ENCODE assay signal across 10 cellular contexts in genomic region chr15:74789171-74789627, GRCh38. TPM values are rescaled to one million over a fixed set of nuclear protein-coding genes. Genes with fewer than 3 reads are reported as not detected.
A peak's percentile ranks its signal among the peaks of the same experiment; 100 is the strongest.
DNase-seq lines count a peak whose midpoint lies in the region; ATAC-seq, FAIRE-seq and TF ChIP-seq lines count a peak whose summit lies in the region.
"Had no signal": no experiment of that assay in that cellular context is flagged by ENCODE, and none has a peak within 500 bp of the region (broad histone marks: within the 10 kb centered on the region; RNA-seq: fewer than 3 reads in every experiment).

No MANE protein-coding gene starts in this region.

- peaks cover 47 to 62% of the 10 kb centered on the region in 2 donors for H3K4me1 ChIP-seq in kidney (ENCODE audit: control insufficient read depth in 1 of 2, insufficient read depth in 1 of 2, low read depth in 1 of 2, low read length in 2 of 2)
- peaks cover 4 to 77% (median 61%) of the 10 kb centered on the region in 4 donors for H3K4me1 ChIP-seq in tibial artery

- H3K27ac ChIP-seq in kidney (ENCODE audit: low read depth in 2 of 2, low read length in 2 of 2) (peak overlapping the region; percentile 10 to 69), tibial artery (peak overlapping the region; percentile 45 to 61)

- POLR2A ChIA-PET in WTC11 (lab: Charles Lee), result no interaction called here

- FAIRE-seq in kidney (lab: Jason Lieb, UNC), result no peak

- H3K27me3 Mint-ChIP-seq in activated naive CD4-positive, alpha-beta T cell treated with anti-CD3 and anti-CD28 coated beads, Interleukin-2, amount 50 U/mL, for 24 hours, result no peaks in the 10 kb centered on the region
- H3K27me3 Mint-ChIP-seq in WTC11 (ENCODE audit: low read depth), result no peaks in the 10 kb centered on the region; the same call in 1 of the 2 replicates

- no peak for ATAC-seq in WTC11
- no peak for ATAC-seq in GM18909 (IDR thresholded peaks at IDR 0.05; ENCODE audit: poor library complexity, unreplicated experiment)

- H3K9me3 ChIP-seq in kidney (ENCODE audit: control insufficient read depth in 1 of 2, low read length in 2 of 2) (no peaks in the 10 kb centered on the region), tibial artery (no peaks in the 10 kb centered on the region)

- intact Hi-C loops in kidney (cut with DNase I), result no loop called here
- intact Hi-C loops in tibial artery (cut with DNase I; ENCODE audit: low total_unique reads), result loop anchor here (10.0 kb wide), 1 partner anchor 416 kb away; the partner anchor contains the start of gene C15orf39

- no peaks in the 10 kb centered on the region for H3K9me3 Mint-ChIP-seq in activated naive CD4-positive, alpha-beta T cell treated with anti-CD3 and anti-CD28 coated beads, Interleukin-2, amount 50 U/mL, for 24 hours
- H3K9me3 Mint-ChIP-seq in WTC11, result no peaks in the 10 kb centered on the region

- H3K4me3 ChIP-seq in kidney (ENCODE audit: low read length in 2 of 2) (no peak overlapping the region), tibial artery (no peak overlapping the region)

- H3K27ac Mint-ChIP-seq in activated naive CD4-positive, alpha-beta T cell treated with anti-CD3 and anti-CD28 coated beads, Interleukin-2, amount 50 U/mL, for 24 hours, result peak overlapping the region; percentile 90
- no peak overlapping the region for H3K27ac Mint-ChIP-seq in WTC11

- H3K9ac ChIP-seq in kidney (ENCODE audit: low read length in 2 of 2), result no peak overlapping the region

- CTCF ChIA-PET in WTC11 (lab: Charles Lee), result interaction anchor here (1.8 to 14.8 kb wide), 3 partner anchors 10 to 158 kb away, joined by 10 to 360 read pairs (median 44); no protein-coding TSS in a partner anchor

- no peaks in the 10 kb centered on the region for H3K36me3 ChIP-seq in kidney (ENCODE audit: control insufficient read depth in 1 of 2, insufficient read depth in 2 of 2, low read length in 2 of 2)
- H3K36me3 ChIP-seq in tibial artery, result no peaks in the 10 kb centered on the region

- peaks cover 24% of the 10 kb centered on the region for H3K36me3 Mint-ChIP-seq in activated naive CD4-positive, alpha-beta T cell treated with anti-CD3 and anti-CD28 coated beads, Interleukin-2, amount 50 U/mL, for 24 hours
- no peaks in the 10 kb centered on the region for H3K36me3 Mint-ChIP-seq in WTC11

- no peak for TF ChIP-seq CTCF in WTC11 (IDR thresholded peaks at IDR 0.05)
- no peak for TF ChIP-seq CTCF in kidney (IDR thresholded peaks at IDR 0.05; ENCODE audit: borderline replicate concordance, extremely low read depth, insufficient read depth)
- no peak for TF ChIP-seq CTCF in tibial artery (IDR thresholded peaks at IDR 0.05)

- peak overlapping the region; percentile 91 for H3K4me3 Mint-ChIP-seq in activated naive CD4-positive, alpha-beta T cell treated with anti-CD3 and anti-CD28 coated beads, Interleukin-2, amount 50 U/mL, for 24 hours
- H3K4me3 Mint-ChIP-seq in WTC11, result peak overlapping the region; percentile 10; the same call in 1 of the 2 replicates

- peaks cover 84% of the 10 kb centered on the region for H3K4me1 Mint-ChIP-seq in activated naive CD4-positive, alpha-beta T cell treated with anti-CD3 and anti-CD28 coated beads, Interleukin-2, amount 50 U/mL, for 24 hours
- peaks cover 44% of the 10 kb centered on the region for H3K4me1 Mint-ChIP-seq in WTC11

- no peaks in the 10 kb centered on the region for H3K27me3 ChIP-seq in tibial artery

- DNase-seq in activated naive CD4-positive, alpha-beta T cell (lab: John Stamatoyannopoulos, UW), result no peak
- DNase-seq in WTC11 (ENCODE audit: low spot score) (no peak), kidney (no peak), tibial artery (no peak), ureter (ENCODE audit: low spot score) (no peak)
- no peak for DNase-seq in stimulated activated CD4-positive, alpha-beta T cell treated with anti-CD3 and anti-CD28 coated beads, Interleukin-2, amount 100 ng/mL, for 24 hours
- DNase-seq: SHP77 had no signal

TF ChIP-seq in WTC11, 78 proteins besides CTCF, POLR2A, EP300 and RAD21:
- no peak for TF ChIP-seq ESRRA (CRISPR knock-in tag; IDR thresholded peaks at IDR 0.05; ENCODE audit: borderline replicate concordance)
TF ChIP-seq in WTC11: peak in this region for 0.

RNA-seq across cellular contexts. Expression of gene CSK, which starts 7.3 kb away (rescaled TPM):
- 55.1 to 55.9 TPM (median 55.3 TPM) in 3 replicates for total RNA-seq in WTC11 (2021)
- 58.8 TPM for total RNA-seq in kidney
- polyA plus RNA-seq in kidney (ENCODE audit: insufficient read depth, low read depth, low replicate concordance), result 18.9 TPM
- 61.6 TPM for total RNA-seq in ureter

RNA-seq across cellular contexts. Expression of gene LMAN1L, which starts 23.4 kb away (rescaled TPM):
- total RNA-seq in WTC11 (2021), result not detected in 3 replicates
- total RNA-seq in kidney, result not detected
- not detected for polyA plus RNA-seq in kidney (ENCODE audit: insufficient read depth, low read depth, low replicate concordance)
- not detected for total RNA-seq in ureter
- total RNA-seq: pulmonary artery endothelial cell had no signal

RNA-seq across cellular contexts. Expression of gene CPLX3, which starts 37.2 kb away (rescaled TPM):
- total RNA-seq in WTC11 (2021), result 0.09 to 0.21 TPM (median 0.09 TPM) in 3 replicates
- total RNA-seq in kidney, result not detected
- not detected for polyA plus RNA-seq in kidney (ENCODE audit: insufficient read depth, low read depth, low replicate concordance)
- not detected for total RNA-seq in ureter
- total RNA-seq: pulmonary artery endothelial cell had no signal

RNA-seq across cellular contexts. Expression of gene CYP1A2, which starts 40.6 kb away (rescaled TPM):
- 0.07 TPM in 1 of 3 replicates, not detected in the others for total RNA-seq in WTC11 (2021)
- total RNA-seq in kidney, result not detected
- polyA plus RNA-seq in kidney (ENCODE audit: insufficient read depth, low read depth, low replicate concordance), result not detected
- total RNA-seq in ureter, result not detected
- total RNA-seq: pulmonary artery endothelial cell had no signal

RNA-seq across cellular contexts. Expression of gene ULK3, which starts 53.8 kb away (rescaled TPM):
- 34.4 to 38.9 TPM (median 37.4 TPM) in 3 replicates for total RNA-seq in WTC11 (2021)
- 36.1 TPM for total RNA-seq in kidney
- 34.5 TPM for polyA plus RNA-seq in kidney (ENCODE audit: insufficient read depth, low read depth, low replicate concordance)
- 54.8 TPM for total RNA-seq in ureter
